22 cellular contexts compared by ENCODE assay signal in genomic region chr5:1785984-1786383, GRCh38.
"Had no signal": no experiment of that assay in that cellular context is flagged by ENCODE, and none has a peak within 500 bp of the region (broad histone marks: within the 10 kb centered on the region; RNA-seq: fewer than 3 reads in every experiment).

No MANE protein-coding gene starts in this region.

- H3K27ac Mint-ChIP-seq: activated B cell treated with CpG ODN at 0.5 μM for 24 hours; activated T-cell treated with anti-CD3 and anti-CD28 coated beads, Interleukin-2, amount 50 U/mL, for 72 hours; natural killer cell treated with Interleukin-12 subunit alpha and Interleukin-12 subunit beta and Interleukin-15 and Interleukin-18, amount 100 ng/mL, for 72 hours had no signal

- H3K9me3 ChIP-seq: colonic mucosa, gastrocnemius medialis, mucosa of descending colon, ovary, prostate gland, testis, transverse colon, uterus had no signal

- H3K4me3 ChIP-seq: colonic mucosa, dorsolateral prefrontal cortex, gastrocnemius medialis, hepatocyte, mucosa of descending colon, ovary, prostate gland, testis, transverse colon, uterus had no signal

- DNase-seq: activated B cell treated with CpG ODN at 0.5 μM for 24 hours; activated CD4-positive, alpha-beta T cell treated with anti-CD3 and anti-CD28 coated beads, Interleukin-2, amount 50 U/mL, for 4 hours; activated naive CD4-positive, alpha-beta T cell; activated T-cell treated with anti-CD3 and anti-CD28 coated beads for 4 hours; activated T-cell treated with anti-CD3 and anti-CD28 coated beads, Interleukin-2, amount 50 U/mL, for 72 hours; colonic mucosa; effector memory CD4-positive, alpha-beta T cell; gastrocnemius medialis; glutamatergic neuron; mucosa of descending colon; stimulated activated CD4-positive, alpha-beta T cell treated with anti-CD3 and anti-CD28 coated beads, Interleukin-2, amount 100 ng/mL, for 48 hours; stimulated activated naive CD8-positive, alpha-beta T cell treated with anti-CD3 and anti-CD28 coated beads, Interleukin-15, Interleukin-2, amounts not matched to agents 100 U/mL and 50 U/mL, for 24 hours; T-cell; testis; transverse colon; uterus had no signal

- H3K27me3 ChIP-seq: colonic mucosa, gastrocnemius medialis, hepatocyte, ovary, testis, uterus had no signal

- H3K4me3 Mint-ChIP-seq: activated B cell treated with CpG ODN at 0.5 μM for 24 hours; activated T-cell treated with anti-CD3 and anti-CD28 coated beads, Interleukin-2, amount 50 U/mL, for 72 hours; natural killer cell treated with Interleukin-12 subunit alpha and Interleukin-12 subunit beta and Interleukin-15 and Interleukin-18, amount 100 ng/mL, for 72 hours; T-cell had no signal

- H3K4me1 ChIP-seq: colonic mucosa, prostate gland, testis, transverse colon, uterus had no signal

- H3K9me3 Mint-ChIP-seq: activated B cell treated with CpG ODN at 0.5 μM for 24 hours; activated naive CD4-positive, alpha-beta T cell treated with anti-CD3 and anti-CD28 coated beads, Interleukin-2, amount 50 U/mL, for 72 hours; activated T-cell treated with anti-CD3 and anti-CD28 coated beads, Interleukin-2, amount 50 U/mL, for 72 hours; natural killer cell treated with Interleukin-12 subunit alpha and Interleukin-12 subunit beta and Interleukin-15 and Interleukin-18, amount 100 ng/mL, for 72 hours; T-cell had no signal

- H3K36me3 ChIP-seq: colonic mucosa, gastrocnemius medialis, ovary, prostate gland, transverse colon, uterus had no signal

- H3K27ac ChIP-seq: colonic mucosa, dorsolateral prefrontal cortex, gastrocnemius medialis, hepatocyte, ovary, testis, transverse colon, uterus had no signal

- H3K36me3 Mint-ChIP-seq: activated naive CD4-positive, alpha-beta T cell treated with anti-CD3 and anti-CD28 coated beads, Interleukin-2, amount 50 U/mL, for 72 hours; natural killer cell treated with Interleukin-12 subunit alpha and Interleukin-12 subunit beta and Interleukin-15 and Interleukin-18, amount 100 ng/mL, for 72 hours; T-cell had no signal
